Comparison of ENCODE assay signal across 11 cellular contexts in the genomic region with DNA sequence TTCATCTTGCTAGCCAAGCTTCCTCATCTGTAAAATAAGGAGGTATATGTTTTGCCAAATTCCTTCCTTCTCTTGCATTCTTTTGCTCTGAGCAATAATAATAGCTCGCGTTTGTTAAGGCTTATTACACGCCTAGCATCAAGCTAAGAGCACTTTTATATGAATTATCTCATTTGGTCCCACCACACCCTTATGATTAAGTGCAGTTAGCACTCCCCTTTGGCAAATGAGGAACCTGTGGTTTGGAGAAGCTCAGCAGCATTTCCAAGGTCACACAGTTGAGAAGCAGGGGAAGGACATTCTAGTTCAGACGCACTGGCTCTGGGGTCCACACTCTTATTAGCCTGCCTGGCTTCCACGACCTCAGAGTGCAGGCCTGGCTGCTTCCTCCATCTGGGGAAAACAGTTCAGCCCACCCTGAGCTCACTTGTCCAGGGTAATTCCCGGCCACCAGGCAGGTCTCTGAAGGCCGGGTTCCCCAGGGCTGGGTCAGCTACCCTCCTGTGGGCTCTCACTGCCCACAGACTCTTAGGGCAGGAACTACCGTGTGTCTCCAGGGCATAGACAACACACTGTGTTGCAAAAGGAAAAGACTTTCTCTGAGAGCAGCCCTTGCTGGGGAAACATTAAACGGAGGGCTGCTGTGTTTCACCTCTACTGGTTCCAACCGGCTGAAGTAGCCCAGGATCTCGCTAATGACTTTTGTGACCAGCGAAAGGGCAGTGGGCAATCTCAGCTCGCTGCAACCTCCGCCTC. TPM values are rescaled to one million over a fixed set of nuclear protein-coding genes. Genes with fewer than 3 reads are reported as not detected.
DNase-seq lines count a peak whose midpoint lies in the region; ATAC-seq and TF ChIP-seq lines count a peak whose summit lies in the region.
"Had no signal": no experiment of that assay in that cellular context is flagged by ENCODE, and none has a peak within 500 bp of the region (broad histone marks: within the 10 kb centered on the region; RNA-seq: fewer than 3 reads in every experiment).

No MANE protein-coding gene starts in this region.

- no peak overlapping the region for H3K4me2 ChIP-seq in MM.1S (ENCODE audit: low read depth, low read length)

- H3K4me1 ChIP-seq in mucosa of descending colon (ENCODE audit: low read depth), result peaks cover 3% of the 10 kb centered on the region
- no peaks in the 10 kb centered on the region for H3K4me1 ChIP-seq in MM.1S (ENCODE audit: low read length)

- H2AFZ ChIP-seq in MM.1S (ENCODE audit: low read length), result no peak overlapping the region

- H3K27me3 ChIP-seq in MM.1S (replicated peaks; ENCODE audit: insufficient read depth, low read length), result peaks cover 10% of the 10 kb centered on the region; the same call in 1 of the 2 replicates

- no peak overlapping the region for H3K9ac ChIP-seq in MM.1S (ENCODE audit: low read length)

- H3K4me3 ChIP-seq in mucosa of descending colon (no peak overlapping the region), MM.1S (ENCODE audit: low read length) (no peak overlapping the region)
- H3K4me3 ChIP-seq: left ventricle myocardium inferior had no signal

- no peak for TF ChIP-seq CTCF in mucosa of descending colon (IDR thresholded peaks at IDR 0.05)
- TF ChIP-seq CTCF in MM.1S (IDR thresholded peaks at IDR 0.05; ENCODE audit: low read length), result no peak

- ATAC-seq in mucosa of descending colon (peak; percentile 38), HG02970 (IDR thresholded peaks at IDR 0.05; ENCODE audit: low FRiP score, unreplicated experiment) (no peak), GM19035 (IDR thresholded peaks at IDR 0.05; ENCODE audit: unreplicated experiment) (no peak)
- ATAC-seq: T-cell had no signal

- no peaks in the 10 kb centered on the region for H3K36me3 ChIP-seq in mucosa of descending colon (ENCODE audit: low read depth)
- no peaks in the 10 kb centered on the region for H3K36me3 ChIP-seq in MM.1S (replicated peaks; ENCODE audit: insufficient read depth, low read length)
- H3K36me3 ChIP-seq: left ventricle myocardium inferior had no signal

- peak; percentile 85 to 93 for DNase-seq in AML-193 (lab: John Stamatoyannopoulos, UW)
- peak; percentile 95 for DNase-seq in M059J (ENCODE audit: low read depth)
- peak; percentile 50 for DNase-seq in astrocyte of the hippocampus (ENCODE audit: low read depth, low spot score)
- no peak for DNase-seq in mucosa of descending colon
- DNase-seq in superior temporal gyrus (ENCODE audit: extremely low spot score), result no peak
- DNase-seq in MM.1S, result no peak
- DNase-seq: left ventricle myocardium inferior, NCI-H1930, T-cell had no signal

- intact Hi-C loops in mucosa of descending colon (cut with DNase I, micrococcal nuclease), result no loop called here

- H3K9me2 ChIP-seq in MM.1S (replicated peaks; ENCODE audit: insufficient read depth, low read length), result no peaks in the 10 kb centered on the region

- no peaks in the 10 kb centered on the region for H4K20me1 ChIP-seq in MM.1S (ENCODE audit: insufficient read depth, low read length)

- H3F3A ChIP-seq in MM.1S (ENCODE audit: insufficient read depth, low read length), result no peaks in the 10 kb centered on the region

- H3K9me3 ChIP-seq in mucosa of descending colon, result no peaks in the 10 kb centered on the region
- no peaks in the 10 kb centered on the region for H3K9me3 ChIP-seq in MM.1S (replicated peaks; ENCODE audit: insufficient read depth, low read length)
- H3K9me3 ChIP-seq: left ventricle myocardium inferior had no signal

- no peaks in the 10 kb centered on the region for H3K79me2 ChIP-seq in MM.1S (ENCODE audit: low read length)

- no peak overlapping the region for H3K27ac ChIP-seq in MM.1S (ENCODE audit: low read length)
- H3K27ac ChIP-seq: left ventricle myocardium inferior had no signal

RNA-seq across cellular contexts. Expression of a gene that starts 10.0 kb away (rescaled TPM):
- total RNA-seq in M059J (2014; rRNA removed; shearing (Covaris generic)), result 0.52 TPM in 1 of 2 replicates, not detected in the other
- 10 to 100 TPM; 17.6 to 52.4 (median 48.6) TPM for total RNA-seq in mucosa of descending colon

RNA-seq across cellular contexts. Expression of a gene that starts 55.7 kb away (rescaled TPM):
- not detected in 2 replicates for total RNA-seq in M059J (2014; rRNA removed; shearing (Covaris generic))
- not detected for total RNA-seq in mucosa of descending colon
- total RNA-seq: T-cell had no signal

Comparison
In these comparisons a context has a peak if more than half of its experiments do, and no peak if none do; other contexts are left out.
1. DNase-seq: peak in AML-193 (2 of 2), M059J (single experiment) and astrocyte of the hippocampus (single experiment); none in mucosa of descending colon (0 of 3), superior temporal gyrus (single experiment) and MM.1S (single experiment).
2. RNA of a gene that starts 10.0 kb away (total RNA-seq): 17.6 to 52.4 TPM in mucosa of descending colon; 0.52 TPM in M059J; every median in the first group is over 10 times any median in the second.